ENCODE assay signal across 10 cellular contexts in the genomic region with DNA sequence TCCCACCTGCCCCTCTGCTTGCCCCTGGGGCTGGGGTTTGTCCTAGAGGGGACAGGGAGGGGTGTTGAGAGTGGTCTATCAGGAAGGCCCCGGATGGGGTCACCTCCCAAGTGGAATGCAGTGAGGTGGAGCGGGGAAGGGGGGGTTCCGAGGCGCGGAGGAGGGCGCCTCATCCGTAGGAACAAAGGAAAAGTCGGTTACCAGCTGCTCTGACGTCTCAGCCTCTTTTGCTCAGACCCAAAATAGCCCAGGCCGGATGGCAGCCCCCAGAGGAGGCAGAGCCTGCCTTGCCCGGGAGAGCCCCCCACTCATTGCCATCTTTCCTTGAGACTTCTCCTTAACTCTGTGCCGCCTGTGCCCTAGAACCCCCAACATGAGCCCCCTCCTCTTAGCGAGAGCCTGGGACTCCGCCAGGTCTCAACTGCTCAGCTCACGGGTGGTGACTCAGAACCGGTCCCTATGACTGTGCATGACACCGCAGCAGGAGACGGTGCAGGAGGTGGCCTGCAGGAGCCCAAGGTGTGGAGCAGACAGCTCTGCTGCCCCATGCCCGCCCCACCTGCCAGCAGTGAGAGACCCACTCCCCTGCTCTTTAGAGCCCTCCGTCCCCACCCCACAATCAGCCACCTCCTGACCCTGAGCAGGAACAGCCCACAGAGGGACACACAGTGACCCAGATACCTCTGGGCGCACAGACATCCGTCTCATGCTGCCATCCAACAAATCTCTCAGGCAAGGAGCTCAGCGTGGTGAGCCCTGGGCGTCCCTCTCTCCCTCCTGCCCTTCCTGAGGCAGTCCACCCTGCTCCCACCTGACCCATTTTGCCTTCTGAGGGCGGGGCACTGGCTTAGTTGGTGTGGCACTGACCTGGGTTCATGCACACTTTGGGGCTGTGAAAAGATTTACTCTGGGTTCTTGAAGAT. TPM values are rescaled to one million over a fixed set of nuclear protein-coding genes. Genes with fewer than 3 reads are reported as not detected.
DNase-seq lines count a peak whose midpoint lies in the region; ATAC-seq and TF ChIP-seq lines count a peak whose summit lies in the region.
"Had no signal": no experiment of that assay in that cellular context is flagged by ENCODE, and none has a peak within 500 bp of the region (broad histone marks: within the 10 kb centered on the region; RNA-seq: fewer than 3 reads in every experiment).

No MANE protein-coding gene starts in this region.

- H3K9ac ChIP-seq in HCT116 (ENCODE audit: low read length) (peak overlapping the region; percentile 58), mucosa of rectum (ENCODE audit: low read depth in 1 of 2, low read length in 2 of 2) (no peak overlapping the region)

- no peak for TF ChIP-seq RAD21 in HCT116 (IDR thresholded peaks at IDR 0.05; ENCODE audit: low read depth)

- intact Hi-C loops in CD14-positive monocyte (cut with micrococcal nuclease) (no loop called here), HCT116 (cut with micrococcal nuclease) (loop anchor here (1.0 kb wide), 1 partner anchor 9 kb away; no protein-coding TSS in a partner anchor)

- peaks cover 77 to 94% (median 94%) of the 10 kb centered on the region in 3 donors for H3K27me3 Mint-ChIP-seq in CD14-positive monocyte (ENCODE audit: low read depth in 3 of 3)
- H3K27me3 Mint-ChIP-seq in endothelial cell (ENCODE audit: unreplicated experiment) = peaks cover 6% of the 10 kb centered on the region
- H3K27me3 Mint-ChIP-seq: stimulated activated naive CD8-positive, alpha-beta T cell treated with anti-CD3 and anti-CD28 coated beads, Interleukin-15, Interleukin-2, amounts not matched to agents 100 ng/mL and 50 ng/mL, for 24 hours had no signal

- H3K4me1 Mint-ChIP-seq in CD14-positive monocyte (peaks cover 27% of the 10 kb centered on the region), endothelial cell (ENCODE audit: unreplicated experiment) (no peaks in the 10 kb centered on the region)

- DNase-seq in CD14-positive monocyte (ENCODE audit: low spot score) (no peak), HCT116 (ENCODE audit: low read depth, low spot score) (peak; percentile 68), superior temporal gyrus (ENCODE audit: extremely low spot score) (no peak), endothelial cell (ENCODE audit: low spot score) (no peak), omental fat pad (ENCODE audit: low spot score) (no peak)
- DNase-seq in activated T-cell treated with anti-CD3 and anti-CD28 coated beads, Interleukin-2, amount 50 U/mL, for 48 hours = peak; percentile 60 to 74
- DNase-seq in effector CD8-positive, alpha-beta T cell (lab: John Stamatoyannopoulos, UW) = no peak

- no peaks in the 10 kb centered on the region for H3K9me3 ChIP-seq in HCT116 (ENCODE audit: control insufficient read depth in 1 of 2, insufficient read depth in 1 of 2, low read depth in 1 of 2, low read length in 2 of 2)
- H3K9me3 ChIP-seq in mucosa of rectum (ENCODE audit: control insufficient read depth in 2 of 2, low read length in 2 of 2) = no peaks in the 10 kb centered on the region
- H3K9me3 ChIP-seq: prostate gland had no signal

- peak overlapping the region; percentile 92 for H3K27ac ChIP-seq in HCT116 (ENCODE audit: low read depth, low read length)
- peak overlapping the region; percentile 38 to 59 for H3K27ac ChIP-seq in mucosa of rectum (ENCODE audit: low read depth in 2 of 2, low read length in 2 of 2)

- peak overlapping the region; percentile 13 to 31; a peak in 3 of 4 replicates for H3K4me3 ChIP-seq in HCT116 (replicated peaks in 1 of 2; ENCODE audit: low read depth in 1 of 2, low read length in 2 of 2)
- no peak overlapping the region for H3K4me3 ChIP-seq in mucosa of rectum (ENCODE audit: low read length in 2 of 2)
- H3K4me3 ChIP-seq: prostate gland had no signal

- RAD21 ChIA-PET in HCT116 (lab: Charles Lee; ENCODE audit: low non-redundant PET in 1 of 2, low total read pairs in 2 of 2, uncharacterized antibody in 2 of 2, unreplicated experiment in 2 of 2) = interaction anchor here (0.5 to 1.6 kb wide), 8 partner anchors 8 to 99 kb away, joined by 3 to 5 read pairs (median 4); partner anchors contain the start of genes MLXIPL (in 1 of the 2) and STX1A (in 1 of the 2)

- H3K36me3 Mint-ChIP-seq in CD14-positive monocyte (peaks cover 3 to 5% of the 10 kb centered on the region in 2 donors), endothelial cell (ENCODE audit: low read depth, unreplicated experiment) (peaks cover 11% of the 10 kb centered on the region)

- no peak for TF ChIP-seq POLR2A in HCT116 (IDR thresholded peaks at IDR 0.05; ENCODE audit: borderline replicate concordance, extremely low read depth, insufficient read depth, insufficient read length)

- POLR2A ChIA-PET in HCT116 (lab: Charles Lee) = interaction anchor here (1.0 to 2.1 kb wide), 9 partner anchors 9 to 128 kb away, joined by 3 to 17 read pairs (median 5); partner anchors contain the start of genes STX1A and TBL2

- TF ChIP-seq CTCF in CD14-positive monocyte (IDR thresholded peaks at IDR 0.05) = no peak
- TF ChIP-seq CTCF in HCT116 (IDR thresholded peaks at IDR 0.05 in 2 of 3, conservative IDR thresholded peaks at IDR 0.05 in 1 of 3; ENCODE audit: borderline replicate concordance in 1 of 3, insufficient read depth in 1 of 3, low read depth in 2 of 3, low read length in 2 of 3) = no peak
- TF ChIP-seq CTCF in endothelial cell (IDR thresholded peaks at IDR 0.05; ENCODE audit: unreplicated experiment) = no peak
- TF ChIP-seq CTCF in omental fat pad (IDR thresholded peaks at IDR 0.05) = no peak

- peaks cover 39% of the 10 kb centered on the region for H3K79me2 ChIP-seq in HCT116 (ENCODE audit: insufficient read depth, low read length)

- H3K4me1 ChIP-seq in HCT116 (ENCODE audit: control insufficient read depth in 1 of 2, insufficient read depth in 2 of 2, low read length in 2 of 2) = peaks cover 40 to 75% of the 10 kb centered on the region in 2 experiments
- H3K4me1 ChIP-seq in mucosa of rectum (ENCODE audit: control insufficient read depth in 2 of 2, insufficient read depth in 2 of 2, low read length in 2 of 2) = peaks cover 4 to 19% of the 10 kb centered on the region in 2 donors

- H3K36me3 ChIP-seq in HCT116 (ENCODE audit: control insufficient read depth in 1 of 2, insufficient read depth in 2 of 2, low read length in 2 of 2) (peaks cover 16 to 29% of the 10 kb centered on the region in 2 experiments; a peak in 3 of 4 replicates), mucosa of rectum (ENCODE audit: control insufficient read depth in 2 of 2, insufficient read depth in 2 of 2, low read length in 2 of 2) (no peaks in the 10 kb centered on the region)
- H3K36me3 ChIP-seq: prostate gland had no signal

- H3K9me3 Mint-ChIP-seq in CD14-positive monocyte (peaks cover 0 to 26% (median 5%) of the 10 kb centered on the region in 7 donors), endothelial cell (ENCODE audit: unreplicated experiment) (no peaks in the 10 kb centered on the region)
- H3K9me3 Mint-ChIP-seq: stimulated activated naive CD8-positive, alpha-beta T cell treated with anti-CD3 and anti-CD28 coated beads, Interleukin-15, Interleukin-2, amounts not matched to agents 100 ng/mL and 50 ng/mL, for 24 hours had no signal

- no peaks in the 10 kb centered on the region for H3K9me2 ChIP-seq in HCT116 (ENCODE audit: insufficient read depth)

- no peaks in the 10 kb centered on the region for H4K20me1 ChIP-seq in HCT116 (ENCODE audit: insufficient read depth)

- H3K27me3 ChIP-seq in HCT116 (ENCODE audit: insufficient read depth, low read length) (no peaks in the 10 kb centered on the region), mucosa of rectum (ENCODE audit: control insufficient read depth in 2 of 2, insufficient read depth in 2 of 2, low read length in 2 of 2) (no peaks in the 10 kb centered on the region)

- CTCF ChIA-PET in HCT116 (lab: Charles Lee) = interaction anchor here (0.6 to 2.1 kb wide), 7 partner anchors 13 to 99 kb away, joined by 3 to 14 read pairs (median 3); partner anchors contain the start of genes ABHD11 and STX1A

- no TSS peak for BruUV-seq in HCT116 (replicated peaks; lab: Mats Ljungman, UMichigan)

- H2AFZ ChIP-seq in HCT116 (ENCODE audit: low read depth, low read length, poor library complexity, severe bottlenecking) = no peak overlapping the region

- peak overlapping the region in 1 of 2 donors; percentile 72 for H3K4me3 Mint-ChIP-seq in CD14-positive monocyte
- no peak overlapping the region for H3K4me3 Mint-ChIP-seq in endothelial cell (ENCODE audit: unreplicated experiment)
- H3K4me3 Mint-ChIP-seq: stimulated activated naive CD8-positive, alpha-beta T cell treated with anti-CD3 and anti-CD28 coated beads, Interleukin-15, Interleukin-2, amounts not matched to agents 100 ng/mL and 50 ng/mL, for 24 hours had no signal

- peak overlapping the region; percentile 79 for H3K4me2 ChIP-seq in HCT116 (ENCODE audit: low read length)

- peak overlapping the region in 4 of 7 donors; percentile 33 to 48 (median 40) for H3K27ac Mint-ChIP-seq in CD14-positive monocyte
- no peak overlapping the region for H3K27ac Mint-ChIP-seq in endothelial cell (ENCODE audit: unreplicated experiment)
- H3K27ac Mint-ChIP-seq: stimulated activated naive CD8-positive, alpha-beta T cell treated with anti-CD3 and anti-CD28 coated beads, Interleukin-15, Interleukin-2, amounts not matched to agents 100 ng/mL and 50 ng/mL, for 24 hours had no signal

- ATAC-seq in HCT116 (peak; percentile 81), omental fat pad (ENCODE audit: low FRiP score) (no peak)

TF ChIP-seq in HCT116, 20 proteins besides CTCF, POLR2A, EP300 and RAD21 (continues in another document):
- TF ChIP-seq TCF7L2 (IDR thresholded peaks at IDR 0.05; ENCODE audit: borderline replicate concordance, extremely low read depth, insufficient read depth, insufficient read length) = peak; percentile 5

RNA-seq across cellular contexts. Expression of gene STX1A, which starts 13.1 kb away (rescaled TPM):
- polyA plus RNA-seq in CD14-positive monocyte = under 1 TPM; 0.27 to 0.37 TPM
- total RNA-seq in HCT116 (2021; ENCODE audit: unreplicated experiment) (39.4 TPM), endothelial cell (ENCODE audit: unreplicated experiment) (13.2 TPM), omental fat pad (10 to 100 TPM in 1 of 4 donors, 1 to 10 TPM in 3; 3.6 to 10.4 (median 4.8) TPM)
- 41.2 and 46.8 TPM in 2 replicates for polyA plus RNA-seq in HCT116 (2012)

RNA-seq across cellular contexts. Expression of gene BUD23, which starts 23.0 kb away (rescaled TPM):
- polyA plus RNA-seq in CD14-positive monocyte = 10 to 100 TPM; 44.5 to 51.9 TPM
- total RNA-seq in HCT116 (2021; ENCODE audit: unreplicated experiment) (168 TPM), endothelial cell (ENCODE audit: unreplicated experiment) (50.6 TPM), omental fat pad (10 to 100 TPM; 28.8 to 52.2 (median 45.0) TPM)
- polyA plus RNA-seq in HCT116 (2012) = 148 and 164 TPM in 2 replicates

RNA-seq across cellular contexts. Expression of gene DNAJC30, which starts 23.1 kb away (rescaled TPM):
- 1 to 10 TPM; 3.2 to 5.2 TPM for polyA plus RNA-seq in CD14-positive monocyte
- total RNA-seq in HCT116 (2021; ENCODE audit: unreplicated experiment) (8.5 TPM), endothelial cell (ENCODE audit: unreplicated experiment) (10.3 TPM), omental fat pad (1 to 10 TPM; 4.0 to 5.3 (median 4.7) TPM)
- polyA plus RNA-seq in HCT116 (2012) = 3.4 and 5.1 TPM in 2 replicates

RNA-seq across cellular contexts. Expression of gene ABHD11, which starts 32.2 kb away (rescaled TPM):
- polyA plus RNA-seq in CD14-positive monocyte = 10 to 100 TPM; 20.3 to 22.1 TPM
- 69.8 TPM for total RNA-seq in HCT116 (2021; ENCODE audit: unreplicated experiment)
- polyA plus RNA-seq in HCT116 (2012) = 56.8 and 61.1 TPM in 2 replicates
- 16.4 TPM for total RNA-seq in endothelial cell (ENCODE audit: unreplicated experiment)
- total RNA-seq in omental fat pad = 10 to 100 TPM in 2 of 4 donors, 1 to 10 TPM in 2; 6.6 to 13.9 (median 9.4) TPM

RNA-seq across cellular contexts. Expression of gene VPS37D, which starts 38.8 kb away (rescaled TPM):
- not detected for polyA plus RNA-seq in CD14-positive monocyte
- total RNA-seq in HCT116 (2021; ENCODE audit: unreplicated experiment) (9.5 TPM), endothelial cell (ENCODE audit: unreplicated experiment) (9.8 TPM), omental fat pad (1 to 10 TPM in 2 of 4 donors, under 1 TPM in 1, not detected in 1; 0.28 to 1.5 (median 1.1) TPM)
- 8.2 and 9.2 TPM in 2 replicates for polyA plus RNA-seq in HCT116 (2012)

Comparison
In these comparisons a context has a peak if more than half of its experiments do, and no peak if none do; other contexts are left out.
1. DNase-seq: peak in HCT116 (single experiment) and activated T-cell treated with anti-CD3 and anti-CD28 coated beads, Interleukin-2, amount 50 U/mL, for 48 hours (2 of 2); none in CD14-positive monocyte (single experiment), superior temporal gyrus (single experiment), endothelial cell (single experiment), effector CD8-positive, alpha-beta T cell (single experiment) and omental fat pad (single experiment).
2. H3K4me3 ChIP-seq: peak in HCT116 (2 of 2); none in mucosa of rectum (0 of 2).